ENCODE assay signal across 1 cellular context in genomic region chr15:60115579-60116415, GRCh38.
TF ChIP-seq lines count a peak whose summit lies in the region.

No MANE protein-coding gene starts in this region.

TF ChIP-seq in HEK293, 187 proteins besides CTCF, POLR2A, EP300 and RAD21 (continued from another document and continues in another):
- TF ChIP-seq PRDM6 (tag by site-specific recombination; IDR thresholded peaks at IDR 0.05) (peak; percentile 95), ZNF398 (tag by site-specific recombination; IDR thresholded peaks at IDR 0.05) (peak; percentile 51), ZNF23 (tag by site-specific recombination; IDR thresholded peaks at IDR 0.05; ENCODE audit: borderline replicate concordance) (no peak), PRDM1 (tag by site-specific recombination; IDR thresholded peaks at IDR 0.05) (peak; percentile 44; the same call in 1 of the 2 replicates), ZBTB17 (tag by site-specific recombination; IDR thresholded peaks at IDR 0.05) (peak; percentile 73), ATF2 (tag by site-specific recombination; IDR thresholded peaks at IDR 0.05; ENCODE audit: low read depth) (peak; percentile 49), ZEB2 (tag by site-specific recombination; IDR thresholded peaks at IDR 0.05) (peak; percentile 91), TSHZ1 (tag by site-specific recombination; IDR thresholded peaks at IDR 0.05; ENCODE audit: borderline replicate concordance) (peak; percentile 49; the same call in 1 of the 2 replicates), ZNF580 (tag by site-specific recombination; IDR thresholded peaks at IDR 0.05) (0 out of 2 replicates have a peak, but pooled peaks have one; percentile 18), BCL6B (tag by site-specific recombination; IDR thresholded peaks at IDR 0.05) (peak; percentile 54; the same call in 1 of the 2 replicates), ZBTB21 (tag by site-specific recombination; IDR thresholded peaks at IDR 0.05) (peak; percentile 30; the same call in 1 of the 2 replicates), ZBTB11 (tag by site-specific recombination; conservative IDR thresholded peaks at IDR 0.05; ENCODE audit: low read depth) (no peak), REST (tag by site-specific recombination; IDR thresholded peaks at IDR 0.05) (no peak), ZNF274 (IDR thresholded peaks at IDR 0.05; ENCODE audit: low read length) (no peak), ZNF274 (tag by site-specific recombination; IDR thresholded peaks at IDR 0.05; ENCODE audit: borderline replicate concordance) (no peak), ZFP69B (tag by site-specific recombination; IDR thresholded peaks at IDR 0.05) (0 out of 2 replicates have a peak, but pooled peaks have one; percentile 14), MEIS1 (CRISPR knock-in tag; IDR thresholded peaks at IDR 0.05; ENCODE audit: borderline replicate concordance) (no peak), ZNF24 (tag by site-specific recombination; IDR thresholded peaks at IDR 0.05) (peak; percentile 88), ZNF660 (tag by site-specific recombination; IDR thresholded peaks at IDR 0.05) (peak; percentile 48; the same call in 1 of the 2 replicates), ZNF518A (tag by site-specific recombination; conservative IDR thresholded peaks at IDR 0.05; ENCODE audit: low read depth) (0 out of 2 replicates have a peak, but pooled peaks have one; percentile 41), ZNF335 (tag by site-specific recombination; conservative IDR thresholded peaks at IDR 0.05) (0 out of 2 replicates have a peak, but pooled peaks have one; percentile 43), ZBTB44 (tag by site-specific recombination; IDR thresholded peaks at IDR 0.05) (peak; percentile 70), OSR2 (tag by site-specific recombination; IDR thresholded peaks at IDR 0.05) (peak; percentile 97), ZNF324 (tag by site-specific recombination; IDR thresholded peaks at IDR 0.05) (0 out of 2 replicates have a peak, but pooled peaks have one; percentile 26), ZNF174 (tag by site-specific recombination; IDR thresholded peaks at IDR 0.05) (no peak), ZNF621 (tag by site-specific recombination; IDR thresholded peaks at IDR 0.05) (no peak)
